ENCODE assay signal across 7 cellular contexts in the genomic region with DNA sequence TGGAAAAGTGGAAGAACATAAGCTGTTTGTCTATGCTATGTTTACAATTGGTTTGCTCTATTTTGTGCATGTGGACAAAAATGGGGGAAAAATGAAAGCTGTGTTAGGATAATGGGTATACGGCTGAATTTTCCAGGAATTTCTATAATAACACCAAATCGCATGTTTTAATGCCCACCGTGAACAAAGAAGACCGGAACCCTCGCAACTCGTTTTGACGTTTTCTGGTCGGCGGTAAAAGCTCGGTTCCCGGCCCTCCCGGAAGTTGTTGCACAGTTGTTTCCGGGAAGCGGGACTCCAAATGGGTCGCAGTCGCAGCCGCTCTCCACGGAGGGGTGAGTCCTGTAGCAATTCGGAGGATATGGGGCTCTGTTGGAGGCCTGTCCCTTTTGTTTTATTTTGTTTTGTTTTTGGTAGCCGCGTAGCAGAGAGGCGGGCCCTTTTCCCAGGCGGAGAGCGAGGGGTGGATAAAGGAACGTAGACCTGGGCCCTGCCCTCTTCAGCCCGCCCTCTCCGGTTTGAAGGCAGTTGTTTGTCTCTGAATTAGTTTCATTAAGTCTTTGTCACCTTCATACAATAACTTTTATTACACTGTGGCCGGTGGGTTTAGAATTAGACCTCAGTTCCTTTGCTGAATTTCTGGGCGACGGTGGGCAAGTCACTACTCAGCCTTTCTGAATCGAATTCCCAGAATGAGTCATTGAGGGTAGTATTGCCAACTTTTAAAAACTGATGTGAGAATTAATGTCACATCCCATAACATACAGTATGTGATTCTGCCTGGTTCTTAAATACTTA. TPM values are rescaled to one million over a fixed set of nuclear protein-coding genes. Genes with fewer than 3 reads are reported as not detected.
DNase-seq lines count a peak whose midpoint lies in the region; ATAC-seq and FAIRE-seq lines count a peak whose summit lies in the region.

A gene with protein sequence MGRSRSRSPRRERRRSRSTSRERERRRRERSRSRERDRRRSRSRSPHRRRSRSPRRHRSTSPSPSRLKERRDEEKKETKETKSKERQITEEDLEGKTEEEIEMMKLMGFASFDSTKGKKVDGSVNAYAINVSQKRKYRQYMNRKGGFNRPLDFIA (plus strand): TSS at position 273 of the 798 bp plus-strand sequence. CDS start 29 bp downstream, at position 302.

- FAIRE-seq in GM18507 (lab: Jason Lieb, UNC): peak; percentile 86

- intact Hi-C loops in left colon (cut with DNase I, micrococcal nuclease): no loop called here

- peak; percentile 75 for ATAC-seq in HG03175 (IDR thresholded peaks at IDR 0.05; ENCODE audit: unreplicated experiment)
- peak; percentile 94 for ATAC-seq in left colon

- DNase-seq in GM18507 (ENCODE audit: extremely low spot score, insufficient read length, low read depth) (peak; percentile 57), NCI-H748 (lab: John Stamatoyannopoulos, UW; ENCODE audit: unreplicated experiment) (peak; percentile 78), dedifferentiated amniotic fluid mesenchymal stem cell (ENCODE audit: extremely low spot score) (peak; percentile 72), left colon (peak; percentile 75 to 79)
- DNase-seq in activated CD4-positive, alpha-beta T cell treated with anti-CD3 and anti-CD28 coated beads, Interleukin-2, amount 50 U/mL, for 1 hour: peak; percentile 80
- peak; percentile 65 to 69 for DNase-seq in stimulated activated CD4-positive, alpha-beta T cell treated with anti-CD3 and anti-CD28 coated beads, Interleukin-1b, Interleukin-23, amount 100 ng/mL, for 4 hours (ENCODE audit: low read depth in 2 of 2)

RNA-seq across cellular contexts. Expression of the gene that starts here (rescaled TPM):
- 10 to 100 TPM; 30.7 to 32.7 TPM for total RNA-seq in left colon

Comparison
In these comparisons a context has a peak if more than half of its experiments do, and no peak if none do; other contexts are left out.
1. Peak in every context shown above with its lines: DNase-seq and ATAC-seq.